Comparison of ENCODE assay signal across 9 cellular contexts in genomic region chr7:27185013-27185707, GRCh38. TPM values are rescaled to one million over a fixed set of nuclear protein-coding genes. Genes with fewer than 3 reads are reported as not detected.
A peak's percentile ranks its signal among the peaks of the same experiment; 100 is the strongest.
DNase-seq lines count a peak whose midpoint lies in the region; ATAC-seq and TF ChIP-seq lines count a peak whose summit lies in the region.
"Had no signal": no experiment of that assay in that cellular context is flagged by ENCODE, and none has a peak within 500 bp of the region (broad histone marks: within the 10 kb centered on the region; RNA-seq: fewer than 3 reads in every experiment).

Gene HOXA11, minus strand, starts transcription at chr7:27185232. Its CDS starts 88 bp downstream, at chr7:27185144.

- H3K27me3 ChIP-seq in CD8-positive, alpha-beta memory T cell (ENCODE audit: insufficient read depth, low read length, poor library complexity, severe bottlenecking), result peaks cover 82% of the 10 kb centered on the region
- peaks cover 27 to 86% of the 10 kb centered on the region in 2 donors for H3K27me3 ChIP-seq in right lobe of liver
- H3K27me3 ChIP-seq in upper lobe of left lung, result peaks cover 3 to 89% (median 69%) of the 10 kb centered on the region in 4 donors

- no peak within 1 kb of the TSS for H3K27ac ChIP-seq in CD8-positive, alpha-beta memory T cell (ENCODE audit: low read depth, low read length)
- no peak within 1 kb of the TSS for H3K27ac ChIP-seq in right lobe of liver
- no peak within 1 kb of the TSS for H3K27ac ChIP-seq in upper lobe of left lung
- H3K27ac ChIP-seq: parathyroid adenoma had no signal

- H3K4me1 Mint-ChIP-seq in CD8-positive, alpha-beta memory T cell, result peaks cover 48 to 64% (median 50%) of the 10 kb centered on the region in 3 donors
- H3K4me1 Mint-ChIP-seq in activated T-helper 2 cell treated with anti-CD3 and anti-CD28 coated beads, Interferon-gamma antibody, Interleukin-2, Interleukin-4, amounts not matched to agents 10 μg/mL and 5 μg/mL and 100 μg/mL, durations not matched to agents 14 hours and 24 hours and 36 hours (ENCODE audit: low read depth), result peaks cover 14% of the 10 kb centered on the region

- no peak for TF ChIP-seq EP300 in upper lobe of left lung (IDR thresholded peaks at IDR 0.05)

- POLR2A ChIA-PET in CD8-positive, alpha-beta memory T cell (lab: Charles Lee), result interaction anchor here (0.7 to 1.0 kb wide), 2 partner anchors 12 to 18 kb away, joined by 3 to 4 read pairs; no protein-coding TSS in a partner anchor

- peaks cover 54% of the 10 kb centered on the region for H3K4me1 ChIP-seq in CD8-positive, alpha-beta memory T cell (ENCODE audit: insufficient read depth, low read length)
- peaks cover 0 to 20% (median 0%) of the 10 kb centered on the region in 4 donors for H3K4me1 ChIP-seq in right lobe of liver
- peaks cover 39 to 51% (median 40%) of the 10 kb centered on the region in 4 donors for H3K4me1 ChIP-seq in upper lobe of left lung
- H3K4me1 ChIP-seq: parathyroid adenoma had no signal

- peak within 1 kb of the TSS in 6 of 8 donors; percentile 1 to 82 (median 52) for H3K27ac Mint-ChIP-seq in CD8-positive, alpha-beta memory T cell
- peak within 1 kb of the TSS; percentile 55 for H3K27ac Mint-ChIP-seq in activated T-helper 2 cell treated with anti-CD3 and anti-CD28 coated beads, Interferon-gamma antibody, Interleukin-2, Interleukin-4, amounts not matched to agents 10 μg/mL and 5 μg/mL and 100 μg/mL, durations not matched to agents 14 hours and 24 hours and 36 hours

- peak within 1 kb of the TSS; percentile 70 to 89 (median 84) for H3K4me3 Mint-ChIP-seq in CD8-positive, alpha-beta memory T cell
- H3K4me3 Mint-ChIP-seq in activated T-helper 2 cell treated with anti-CD3 and anti-CD28 coated beads, Interferon-gamma antibody, Interleukin-2, Interleukin-4, amounts not matched to agents 10 μg/mL and 5 μg/mL and 100 μg/mL, durations not matched to agents 14 hours and 24 hours and 36 hours (ENCODE audit: low read depth), result no peak within 1 kb of the TSS

- 6% methylated on average over 22 of the region's 36 CpGs for WGBS in right lobe of liver (ENCODE audit: insufficient coverage, low coverage, low lambda C conversion rate, missing lambda C conversion rate)
- 7 to 11% methylated on average over 32 to 36 of the region's 36 CpGs for WGBS in upper lobe of left lung, 2 donors

- peak in 1 of 5 donors; percentile 43 for DNase-seq in CD8-positive, alpha-beta memory T cell
- DNase-seq in HuH-7 (ENCODE audit: low spot score) (peak; percentile 87), right lobe of liver (peak in 1 of 3 donors; percentile 23), upper lobe of left lung (peak in 1 of 2 donors; percentile 58), globus pallidus (ENCODE audit: low spot score) (no peak)
- DNase-seq in activated T-helper 2 cell treated with anti-CD3 and anti-CD28 coated beads, Interferon-gamma antibody, Interleukin-2, Interleukin-4, amounts not matched to agents 10 μg/mL and 5 μg/mL and 100 μg/mL, durations not matched to agents 14 hours and 24 hours and 36 hours (ENCODE audit: low spot score), result no peak

- no peaks in the 10 kb centered on the region for H3K9me3 ChIP-seq in CD8-positive, alpha-beta memory T cell (ENCODE audit: low read length)
- no peaks in the 10 kb centered on the region for H3K9me3 ChIP-seq in right lobe of liver
- H3K9me3 ChIP-seq in upper lobe of left lung, result no peaks in the 10 kb centered on the region

- H3K4me3 ChIP-seq in CD8-positive, alpha-beta memory T cell (ENCODE audit: low read length), result peak within 1 kb of the TSS; percentile 34
- H3K4me3 ChIP-seq in right lobe of liver, result peak within 1 kb of the TSS in 2 of 3 donors; percentile 16 to 21
- peak within 1 kb of the TSS in 3 of 4 donors; percentile 21 to 43 (median 40) for H3K4me3 ChIP-seq in upper lobe of left lung

- TF ChIP-seq CTCF in right lobe of liver (IDR thresholded peaks at IDR 0.05) (no peak), upper lobe of left lung (IDR thresholded peaks at IDR 0.05) (no peak)

- H3K36me3 Mint-ChIP-seq in CD8-positive, alpha-beta memory T cell, result no peaks in the 10 kb centered on the region
- H3K36me3 Mint-ChIP-seq in activated T-helper 2 cell treated with anti-CD3 and anti-CD28 coated beads, Interferon-gamma antibody, Interleukin-2, Interleukin-4, amounts not matched to agents 10 μg/mL and 5 μg/mL and 100 μg/mL, durations not matched to agents 14 hours and 24 hours and 36 hours (ENCODE audit: low read depth), result no peaks in the 10 kb centered on the region

- peaks cover 82 to 88% of the 10 kb centered on the region in 2 donors for H3K27me3 Mint-ChIP-seq in CD8-positive, alpha-beta memory T cell
- H3K27me3 Mint-ChIP-seq in activated T-helper 2 cell treated with anti-CD3 and anti-CD28 coated beads, Interferon-gamma antibody, Interleukin-2, Interleukin-4, amounts not matched to agents 10 μg/mL and 5 μg/mL and 100 μg/mL, durations not matched to agents 14 hours and 24 hours and 36 hours (ENCODE audit: low read depth), result peaks cover 76% of the 10 kb centered on the region

- intact Hi-C loops in activated T-helper 2 cell treated with anti-CD3 and anti-CD28 coated beads, Interferon-gamma antibody, Interleukin-2, Interleukin-4, amounts not matched to agents 10 μg/mL and 5 μg/mL and 100 μg/mL, durations not matched to agents 14 hours and 24 hours and 36 hours (cut with micrococcal nuclease), result loop anchor here (2.0 kb wide), 2 partner anchors 14 to 28 kb away; partner anchors contain the start of gene HOXA7
- intact Hi-C loops in right lobe of liver (cut with DNase I), result no loop called here

- CTCF ChIA-PET in CD8-positive, alpha-beta memory T cell (lab: Charles Lee), result interaction anchor here (0.7 to 2.5 kb wide), 4 partner anchors 11 to 22 kb away, joined by 3 to 10 read pairs (median 6); no protein-coding TSS in a partner anchor

- H3K9me3 Mint-ChIP-seq in CD8-positive, alpha-beta memory T cell, result peaks cover 0 to 7% (median 0%) of the 10 kb centered on the region in 5 donors
- H3K9me3 Mint-ChIP-seq in activated T-helper 2 cell treated with anti-CD3 and anti-CD28 coated beads, Interferon-gamma antibody, Interleukin-2, Interleukin-4, amounts not matched to agents 10 μg/mL and 5 μg/mL and 100 μg/mL, durations not matched to agents 14 hours and 24 hours and 36 hours, result no peaks in the 10 kb centered on the region

- ATAC-seq in right lobe of liver, result no peak
- ATAC-seq in upper lobe of left lung (ENCODE audit: low FRiP score in 2 of 2), result peak in 1 of 2 donors; percentile 18
- ATAC-seq in GM18867 (IDR thresholded peaks at IDR 0.05; ENCODE audit: unreplicated experiment), result no peak
- ATAC-seq in HG02623 (IDR thresholded peaks at IDR 0.05; ENCODE audit: unreplicated experiment), result no peak

- no peak for TF ChIP-seq POLR2A in right lobe of liver (IDR thresholded peaks at IDR 0.05)
- no peak for TF ChIP-seq POLR2A in upper lobe of left lung (IDR thresholded peaks at IDR 0.05)

- no peaks in the 10 kb centered on the region for H3K36me3 ChIP-seq in CD8-positive, alpha-beta memory T cell (ENCODE audit: insufficient read depth, low read length)
- H3K36me3 ChIP-seq in right lobe of liver (no peaks in the 10 kb centered on the region), upper lobe of left lung (no peaks in the 10 kb centered on the region)

RNA-seq across cellular contexts. Expression of gene HOXA11, which starts in this region (rescaled TPM):
- total RNA-seq in CD8-positive, alpha-beta memory T cell, result not detected
- polyA plus RNA-seq in CD8-positive, alpha-beta memory T cell, result not detected
- not detected in 2 replicates for total RNA-seq in activated T-helper 2 cell treated with anti-CD3 and anti-CD28 coated beads, Interferon-gamma antibody, Interleukin-2, Interleukin-4, amounts not matched to agents 10 μg/mL and 5 μg/mL and 100 μg/mL, durations not matched to agents 14 hours and 24 hours and 36 hours
- total RNA-seq in right lobe of liver, result not detected
- total RNA-seq in upper lobe of left lung, result not detected
